In the genomic region with DNA sequence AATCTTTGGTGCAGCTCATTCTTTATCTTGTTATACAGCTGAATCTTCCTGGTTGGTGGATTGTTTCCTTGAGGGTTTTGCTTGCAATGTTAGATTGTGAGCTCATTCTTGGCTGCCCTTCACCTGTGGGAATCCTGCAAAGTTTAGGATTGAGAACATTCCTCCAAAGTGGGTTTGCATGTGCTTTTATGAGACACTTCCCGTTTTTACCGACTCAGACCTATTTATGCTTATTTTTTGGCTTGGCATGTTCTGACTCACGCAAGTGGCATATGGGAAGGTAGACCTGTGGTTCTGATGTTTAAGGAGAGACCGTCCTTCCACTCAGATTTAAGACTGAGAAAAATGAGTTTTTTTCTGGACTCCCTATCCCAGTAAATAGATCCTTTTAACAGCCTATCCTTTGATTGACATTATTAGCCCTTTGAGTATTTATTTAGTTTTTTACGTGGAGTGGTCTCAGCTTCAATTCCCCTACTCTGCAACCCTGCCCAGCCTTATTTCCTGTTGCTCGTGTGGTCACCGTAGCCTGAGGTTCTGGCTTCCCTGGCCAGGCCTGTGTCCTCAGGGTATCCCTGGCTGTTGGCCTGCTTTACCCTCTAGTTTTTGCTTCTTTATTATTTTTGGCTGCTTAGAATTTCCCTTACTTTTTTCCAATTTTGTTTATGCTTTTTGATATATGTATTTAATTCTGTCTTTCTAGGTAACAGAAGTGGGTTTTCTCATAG, we compare ENCODE assay signal across 1 cellular context.
TF ChIP-seq lines count a peak whose summit lies in the region.

No MANE protein-coding gene starts in this region.

TF ChIP-seq in GM23338, 12 proteins besides CTCF, POLR2A, EP300 and RAD21 (continued from another document):
- TF ChIP-seq, protein P1, sequence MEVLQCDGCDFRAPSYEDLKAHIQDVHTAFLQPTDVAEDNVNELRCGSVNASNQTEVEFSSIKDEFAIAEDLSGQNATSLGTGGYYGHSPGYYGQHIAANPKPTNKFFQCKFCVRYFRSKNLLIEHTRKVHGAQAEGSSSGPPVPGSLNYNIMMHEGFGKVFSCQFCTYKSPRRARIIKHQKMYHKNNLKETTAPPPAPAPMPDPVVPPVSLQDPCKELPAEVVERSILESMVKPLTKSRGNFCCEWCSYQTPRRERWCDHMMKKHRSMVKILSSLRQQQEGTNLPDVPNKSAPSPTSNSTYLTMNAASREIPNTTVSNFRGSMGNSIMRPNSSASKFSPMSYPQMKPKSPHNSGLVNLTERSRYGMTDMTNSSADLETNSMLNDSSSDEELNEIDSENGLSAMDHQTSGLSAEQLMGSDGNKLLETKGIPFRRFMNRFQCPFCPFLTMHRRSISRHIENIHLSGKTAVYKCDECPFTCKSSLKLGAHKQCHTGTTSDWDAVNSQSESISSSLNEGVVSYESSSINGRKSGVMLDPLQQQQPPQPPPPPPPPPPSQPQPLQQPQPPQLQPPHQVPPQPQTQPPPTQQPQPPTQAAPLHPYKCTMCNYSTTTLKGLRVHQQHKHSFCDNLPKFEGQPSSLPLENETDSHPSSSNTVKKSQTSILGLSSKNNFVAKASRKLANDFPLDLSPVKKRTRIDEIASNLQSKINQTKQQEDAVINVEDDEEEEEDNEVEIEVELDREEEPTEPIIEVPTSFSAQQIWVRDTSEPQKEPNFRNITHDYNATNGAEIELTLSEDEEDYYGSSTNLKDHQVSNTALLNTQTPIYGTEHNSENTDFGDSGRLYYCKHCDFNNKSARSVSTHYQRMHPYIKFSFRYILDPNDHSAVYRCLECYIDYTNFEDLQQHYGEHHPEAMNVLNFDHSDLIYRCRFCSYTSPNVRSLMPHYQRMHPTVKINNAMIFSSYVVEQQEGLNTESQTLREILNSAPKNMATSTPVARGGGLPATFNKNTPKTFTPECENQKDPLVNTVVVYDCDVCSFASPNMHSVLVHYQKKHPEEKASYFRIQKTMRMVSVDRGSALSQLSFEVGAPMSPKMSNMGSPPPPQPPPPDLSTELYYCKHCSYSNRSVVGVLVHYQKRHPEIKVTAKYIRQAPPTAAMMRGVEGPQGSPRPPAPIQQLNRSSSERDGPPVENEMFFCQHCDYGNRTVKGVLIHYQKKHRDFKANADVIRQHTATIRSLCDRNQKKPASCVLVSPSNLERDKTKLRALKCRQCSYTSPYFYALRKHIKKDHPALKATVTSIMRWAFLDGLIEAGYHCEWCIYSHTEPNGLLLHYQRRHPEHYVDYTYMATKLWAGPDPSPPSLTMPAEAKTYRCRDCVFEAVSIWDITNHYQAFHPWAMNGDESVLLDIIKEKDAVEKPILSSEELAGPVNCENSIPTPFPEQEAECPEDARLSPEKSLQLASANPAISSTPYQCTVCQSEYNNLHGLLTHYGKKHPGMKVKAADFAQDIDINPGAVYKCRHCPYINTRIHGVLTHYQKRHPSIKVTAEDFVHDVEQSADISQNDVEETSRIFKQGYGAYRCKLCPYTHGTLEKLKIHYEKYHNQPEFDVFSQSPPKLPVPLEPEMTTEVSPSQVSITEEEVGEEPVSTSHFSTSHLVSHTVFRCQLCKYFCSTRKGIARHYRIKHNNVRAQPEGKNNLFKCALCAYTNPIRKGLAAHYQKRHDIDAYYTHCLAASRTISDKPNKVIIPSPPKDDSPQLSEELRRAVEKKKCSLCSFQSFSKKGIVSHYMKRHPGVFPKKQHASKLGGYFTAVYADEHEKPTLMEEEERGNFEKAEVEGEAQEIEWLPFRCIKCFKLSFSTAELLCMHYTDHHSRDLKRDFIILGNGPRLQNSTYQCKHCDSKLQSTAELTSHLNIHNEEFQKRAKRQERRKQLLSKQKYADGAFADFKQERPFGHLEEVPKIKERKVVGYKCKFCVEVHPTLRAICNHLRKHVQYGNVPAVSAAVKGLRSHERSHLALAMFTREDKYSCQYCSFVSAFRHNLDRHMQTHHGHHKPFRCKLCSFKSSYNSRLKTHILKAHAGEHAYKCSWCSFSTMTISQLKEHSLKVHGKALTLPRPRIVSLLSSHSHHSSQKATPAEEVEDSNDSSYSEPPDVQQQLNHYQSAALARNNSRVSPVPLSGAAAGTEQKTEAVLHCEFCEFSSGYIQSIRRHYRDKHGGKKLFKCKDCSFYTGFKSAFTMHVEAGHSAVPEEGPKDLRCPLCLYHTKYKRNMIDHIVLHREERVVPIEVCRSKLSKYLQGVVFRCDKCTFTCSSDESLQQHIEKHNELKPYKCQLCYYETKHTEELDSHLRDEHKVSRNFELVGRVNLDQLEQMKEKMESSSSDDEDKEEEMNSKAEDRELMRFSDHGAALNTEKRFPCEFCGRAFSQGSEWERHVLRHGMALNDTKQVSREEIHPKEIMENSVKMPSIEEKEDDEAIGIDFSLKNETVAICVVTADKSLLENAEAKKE (CRISPR knock-in tag; IDR thresholded peaks at IDR 0.05): no peak
- no peak for TF ChIP-seq ZNF331 (CRISPR knock-in tag; IDR thresholded peaks at IDR 0.05; ENCODE audit: low read depth)
- TF ChIP-seq ZNF114 (CRISPR knock-in tag; IDR thresholded peaks at IDR 0.05): no peak
- no peak for TF ChIP-seq STAT1 (IDR thresholded peaks at IDR 0.05; ENCODE audit: unreplicated experiment)
- TF ChIP-seq CREB1 (CRISPR knock-in tag; IDR thresholded peaks at IDR 0.05; ENCODE audit: low read depth): no peak
